In genomic region chr9:132977626-132978450, GRCh38 we compare ENCODE assay signal across 7 cellular contexts. TPM values are rescaled to one million over a fixed set of nuclear protein-coding genes. Genes with fewer than 3 reads are reported as not detected.
DNase-seq lines count a peak whose midpoint lies in the region; ATAC-seq and TF ChIP-seq lines count a peak whose summit lies in the region.

No MANE protein-coding gene starts in this region.

- no peak overlapping the region for H3K27ac Mint-ChIP-seq in activated T-helper 17 cell treated with anti-CD3 and anti-CD28 coated beads, Interleukin-2, amount 50 U/mL, for 72 hours

- peaks cover 38% of the 10 kb centered on the region for H3K27me3 Mint-ChIP-seq in activated T-helper 17 cell treated with anti-CD3 and anti-CD28 coated beads, Interleukin-2, amount 50 U/mL, for 72 hours

- H3K4me3 Mint-ChIP-seq in activated T-helper 17 cell treated with anti-CD3 and anti-CD28 coated beads, Interleukin-2, amount 50 U/mL, for 72 hours: no peak overlapping the region

- peaks cover 4% of the 10 kb centered on the region for H3K4me1 Mint-ChIP-seq in activated T-helper 17 cell treated with anti-CD3 and anti-CD28 coated beads, Interleukin-2, amount 50 U/mL, for 72 hours

- no peaks in the 10 kb centered on the region for H3K36me3 Mint-ChIP-seq in activated T-helper 17 cell treated with anti-CD3 and anti-CD28 coated beads, Interleukin-2, amount 50 U/mL, for 72 hours (ENCODE audit: low read depth)

- H3K9me3 Mint-ChIP-seq in activated T-helper 17 cell treated with anti-CD3 and anti-CD28 coated beads, Interleukin-2, amount 50 U/mL, for 72 hours: no peaks in the 10 kb centered on the region

- peak; percentile 49 for ATAC-seq in HG03139 (IDR thresholded peaks at IDR 0.05; ENCODE audit: unreplicated experiment)
- ATAC-seq in activated T-helper 17 cell treated with anti-CD3 and anti-CD28 coated beads, Interleukin-2, amount 50 U/mL, for 72 hours (replicated peaks): peak; percentile 89

- peak; percentile 87 for TF ChIP-seq CTCF in GM10266 (IDR thresholded peaks at IDR 0.05; ENCODE audit: control insufficient read depth, insufficient read depth, low read depth, missing control alignments)

- DNase-seq in GM10266 (ENCODE audit: extremely low spot score) (peak; percentile 75), RKO (ENCODE audit: low spot score) (peak; percentile 84), foreskin melanocyte (peak; percentile 24), pons (ENCODE audit: low spot score) (peak; percentile 42), ureter (ENCODE audit: low spot score) (peak; percentile 64)

RNA-seq across cellular contexts. Expression of gene GFI1B, which starts 0.7 kb away (rescaled TPM):
- not detected for total RNA-seq in activated T-helper 17 cell treated with anti-CD3 and anti-CD28 coated beads, Interleukin-2, amount 50 U/mL, for 72 hours
- total RNA-seq in ureter: not detected

RNA-seq across cellular contexts. Expression of gene TSC1, which starts 33.4 kb away (rescaled TPM):
- total RNA-seq in activated T-helper 17 cell treated with anti-CD3 and anti-CD28 coated beads, Interleukin-2, amount 50 U/mL, for 72 hours: 10 to 100 TPM; 31.2 to 45.4 TPM
- total RNA-seq in ureter: 72.8 TPM

RNA-seq across cellular contexts. Expression of gene GTF3C5, which starts 53.0 kb away (rescaled TPM):
- 100 to 1,000 TPM in 1 of 2 donors, 10 to 100 TPM in 1; 83.3 to 118 TPM for total RNA-seq in activated T-helper 17 cell treated with anti-CD3 and anti-CD28 coated beads, Interleukin-2, amount 50 U/mL, for 72 hours
- total RNA-seq in ureter: 60.7 TPM

Comparison
In these comparisons a context has a peak if more than half of its experiments do, and no peak if none do; other contexts are left out.
1. Peak in every context shown above with its lines: DNase-seq and ATAC-seq.
2. DNase-seq: peak in every context shown above with its lines; median percentile 84 in RKO; 75 in GM10266; 64 in ureter; 42 in pons; 24 in foreskin melanocyte.